Comparison of ENCODE assay signal across 8 cellular contexts in the genomic region with DNA sequence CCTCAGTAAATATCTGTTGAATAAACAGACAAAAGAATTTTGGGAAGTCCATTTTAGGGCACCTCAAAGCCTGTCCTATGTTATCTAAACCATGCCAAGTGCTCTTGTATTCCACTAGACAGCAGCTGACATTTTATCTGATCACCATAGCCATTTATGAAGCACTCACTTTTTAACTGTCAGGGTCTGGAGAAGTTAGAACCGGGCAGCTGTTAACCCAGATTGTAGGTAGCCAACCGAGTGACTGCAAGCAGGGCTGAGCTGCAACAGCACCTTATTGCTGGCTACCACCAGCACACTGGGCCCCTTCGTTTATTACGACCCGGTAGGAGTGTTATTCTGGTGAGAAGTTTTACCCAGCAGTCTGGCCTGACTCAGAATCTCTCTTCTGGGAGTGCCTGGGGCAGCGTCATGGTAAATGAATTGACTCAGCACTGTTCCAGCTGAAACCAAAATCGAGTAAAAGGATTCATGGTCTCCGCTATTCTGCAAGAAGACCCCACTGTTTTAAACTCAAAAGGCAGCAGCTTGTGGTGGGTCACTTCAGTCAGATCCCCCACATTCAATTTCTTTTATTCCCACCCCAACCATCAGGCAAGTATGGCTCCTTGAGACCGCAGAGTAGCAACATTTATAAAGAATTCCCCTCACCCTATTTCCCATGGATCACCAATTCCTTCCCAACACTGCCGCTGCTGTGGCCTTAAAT. TPM values are rescaled to one million over a fixed set of nuclear protein-coding genes. Genes with fewer than 3 reads are reported as not detected.
DNase-seq lines count a peak whose midpoint lies in the region; ATAC-seq and TF ChIP-seq lines count a peak whose summit lies in the region.

No MANE protein-coding gene starts in this region.

- peaks cover 82% of the 10 kb centered on the region for H3K79me2 ChIP-seq in SU-DHL-6 (ENCODE audit: insufficient read depth, low read length)

- no peaks in the 10 kb centered on the region for H3K9me3 Mint-ChIP-seq in neural crest cell

- H3K4me3 Mint-ChIP-seq in neural crest cell: peak overlapping the region; percentile 98

- TF ChIP-seq CTCF in SU-DHL-6 (IDR thresholded peaks at IDR 0.05; ENCODE audit: insufficient read depth, low read length, poor library complexity, severe bottlenecking): no peak
- no peak for TF ChIP-seq CTCF in neural crest cell (conservative IDR thresholded peaks at IDR 0.05)

- no peaks in the 10 kb centered on the region for H3K27me3 Mint-ChIP-seq in neural crest cell (ENCODE audit: low read depth)

- no peaks in the 10 kb centered on the region for H3K9me3 ChIP-seq in SU-DHL-6 (ENCODE audit: insufficient read depth, low read length)

- no peak overlapping the region for H2AFZ ChIP-seq in SU-DHL-6 (ENCODE audit: low read depth, low read length, severe bottlenecking)

- intact Hi-C loops in left colon (cut with DNase I, micrococcal nuclease): no loop called here

- H3K27ac ChIP-seq in SU-DHL-6 (ENCODE audit: low read depth, low read length): 0 out of 2 replicates have a peak overlapping the region, but pooled peaks have one; percentile 85

- peaks cover 16% of the 10 kb centered on the region for H3F3A ChIP-seq in SU-DHL-6 (ENCODE audit: insufficient read depth)

- peak overlapping the region; percentile 91 for H3K9ac ChIP-seq in SU-DHL-6 (ENCODE audit: low read length)

- H3K27ac Mint-ChIP-seq in neural crest cell (ENCODE audit: unreplicated experiment): peak overlapping the region; percentile 81

- H3K4me2 ChIP-seq in SU-DHL-6 (ENCODE audit: low read depth, low read length, poor library complexity, severe bottlenecking): peak overlapping the region; percentile 91

- DNase-seq in GM03348 (ENCODE audit: low spot score): peak; percentile 55
- DNase-seq in dedifferentiated amniotic fluid mesenchymal stem cell (ENCODE audit: extremely low spot score): peak; percentile 62
- DNase-seq in neural crest cell (ENCODE audit: low read depth, low spot score): no peak
- no peak for DNase-seq in pons (ENCODE audit: low spot score)
- DNase-seq in left colon: no peak

- H3K4me3 ChIP-seq in SU-DHL-6 (ENCODE audit: insufficient read depth, low read length, poor library complexity, severe bottlenecking): peak overlapping the region; percentile 66

- no peaks in the 10 kb centered on the region for H3K9me2 ChIP-seq in SU-DHL-6 (replicated peaks; ENCODE audit: insufficient read depth, low read length)

- H3K4me1 Mint-ChIP-seq in neural crest cell: peaks cover 82% of the 10 kb centered on the region

- H3K27me3 ChIP-seq in SU-DHL-6 (ENCODE audit: low read length): no peaks in the 10 kb centered on the region

- no peaks in the 10 kb centered on the region for H3K36me3 Mint-ChIP-seq in neural crest cell (ENCODE audit: low read depth)

- H4K20me1 ChIP-seq in SU-DHL-6 (ENCODE audit: low read depth, low read length): peaks cover 12% of the 10 kb centered on the region; the same call in 1 of the 2 replicates

- ATAC-seq in GM19328 (IDR thresholded peaks at IDR 0.05; ENCODE audit: unreplicated experiment): no peak
- ATAC-seq in GM21786 (IDR thresholded peaks at IDR 0.05; ENCODE audit: unreplicated experiment): no peak
- no peak for ATAC-seq in left colon

- no peaks in the 10 kb centered on the region for H3K36me3 ChIP-seq in SU-DHL-6 (ENCODE audit: low read length)

RNA-seq across cellular contexts. Expression of a gene that starts 1.7 kb away (rescaled TPM):
- total RNA-seq in neural crest cell (147 and 177 TPM in 2 replicates), left colon (100 to 1,000 TPM in 1 of 2 donors, 10 to 100 TPM in 1; 70.8 to 106 TPM)

RNA-seq across cellular contexts. Expression of a gene that starts 42.2 kb away (rescaled TPM):
- total RNA-seq in neural crest cell (26.1 and 29.1 TPM in 2 replicates), left colon (10 to 100 TPM; 21.4 to 29.6 TPM)

Comparison
In these comparisons a context has a peak if more than half of its experiments do, and no peak if none do; other contexts are left out.
1. DNase-seq: peak in GM03348 (single experiment) and dedifferentiated amniotic fluid mesenchymal stem cell (single experiment); none in neural crest cell (single experiment), pons (single experiment) and left colon (0 of 2).